In genomic region chr12:8832500-8832899, GRCh38 we compare ENCODE assay signal across 29 cellular contexts. TPM values are rescaled to one million over a fixed set of nuclear protein-coding genes. Genes with fewer than 3 reads are reported as not detected.
"Had no signal": no experiment of that assay in that cellular context is flagged by ENCODE, and none has a peak within 500 bp of the region (broad histone marks: within the 10 kb centered on the region; RNA-seq: fewer than 3 reads in every experiment).

No MANE protein-coding gene starts in this region.

- H3K4me1 Mint-ChIP-seq: stimulated activated effector memory CD8-positive, alpha-beta T cell treated with anti-CD3 and anti-CD28 coated beads, Interleukin-12 subunit alpha, Interleukin-12 subunit beta, amount 100 ng/mL, for 72 hours had no signal

- H3K4me1 ChIP-seq: colonic mucosa, lower lobe of right lung, sigmoid colon, stomach, thyroid gland, upper lobe of left lung had no signal

- H3K9me3 ChIP-seq: colonic mucosa, esophagus squamous epithelium, lower lobe of right lung, neutrophil, prostate gland, sigmoid colon, stomach, thyroid gland, upper lobe of left lung had no signal

- H3K4me3 ChIP-seq: colonic mucosa, esophagus squamous epithelium, lower lobe of right lung, prostate gland, sigmoid colon, stomach, thyroid gland, upper lobe of left lung had no signal

- DNase-seq: colonic mucosa; effector CD8-positive, alpha-beta T cell; erythroblast; esophagus squamous epithelium; foreskin melanocyte; glutamatergic neuron; hypothalamus; left ventricle myocardium superior; lower lobe of right lung; right cardiac atrium; sigmoid colon; stimulated activated CD4-positive, alpha-beta T cell treated with anti-CD3 and anti-CD28 coated beads, Interleukin-2, amount 100 ng/mL, for 24 hours; stimulated activated CD4-positive, alpha-beta T cell treated with anti-CD3 and anti-CD28 coated beads, Interleukin-4, amount 100 ng/mL, for 24 hours; stimulated activated naive CD4-positive, alpha-beta T cell treated with Interleukin-2 at 50 U/mL for 16 hours; stomach; thyroid gland; upper lobe of left lung had no signal

- H3K27ac Mint-ChIP-seq: dendritic cell treated with granulocyte-macrophage colony-stimulating factor and Interleukin-4, amounts not matched to agents 40 ng/mL and 50 ng/mL, for 4 days; natural killer cell treated with Interleukin-12 subunit alpha and Interleukin-12 subunit beta and Interleukin-15 and Interleukin-18, amount 100 ng/mL, for 72 hours; stimulated activated effector memory CD8-positive, alpha-beta T cell treated with anti-CD3 and anti-CD28 coated beads, Interleukin-12 subunit alpha, Interleukin-12 subunit beta, amount 100 ng/mL, for 72 hours had no signal

- H3K4me3 Mint-ChIP-seq: dendritic cell treated with granulocyte-macrophage colony-stimulating factor and Interleukin-4, amounts not matched to agents 40 ng/mL and 50 ng/mL, for 4 days; natural killer cell treated with Interleukin-12 subunit alpha and Interleukin-12 subunit beta and Interleukin-15 and Interleukin-18, amount 100 ng/mL, for 72 hours; neural crest cell; stimulated activated effector memory CD8-positive, alpha-beta T cell treated with anti-CD3 and anti-CD28 coated beads, Interleukin-12 subunit alpha, Interleukin-12 subunit beta, amount 100 ng/mL, for 72 hours had no signal

- H3K27me3 ChIP-seq: colonic mucosa, esophagus squamous epithelium, neutrophil, sigmoid colon, stomach, thyroid gland, upper lobe of left lung had no signal

- H3K36me3 Mint-ChIP-seq: natural killer cell treated with Interleukin-12 subunit alpha and Interleukin-12 subunit beta and Interleukin-15 and Interleukin-18, amount 100 ng/mL, for 72 hours; stimulated activated effector memory CD8-positive, alpha-beta T cell treated with anti-CD3 and anti-CD28 coated beads, Interleukin-12 subunit alpha, Interleukin-12 subunit beta, amount 100 ng/mL, for 72 hours had no signal

- H3K36me3 ChIP-seq: colonic mucosa, lower lobe of right lung, neutrophil, prostate gland, sigmoid colon, stomach, thyroid gland, upper lobe of left lung had no signal

- H3K27ac ChIP-seq: colonic mucosa, esophagus squamous epithelium, lower lobe of right lung, neutrophil, prostate gland, sigmoid colon, stomach, thyroid gland, upper lobe of left lung had no signal

- H3K9me3 Mint-ChIP-seq: dendritic cell treated with granulocyte-macrophage colony-stimulating factor and Interleukin-4, amounts not matched to agents 40 ng/mL and 50 ng/mL, for 4 days; natural killer cell treated with Interleukin-12 subunit alpha and Interleukin-12 subunit beta and Interleukin-15 and Interleukin-18, amount 100 ng/mL, for 72 hours; neural crest cell; stimulated activated effector memory CD8-positive, alpha-beta T cell treated with anti-CD3 and anti-CD28 coated beads, Interleukin-12 subunit alpha, Interleukin-12 subunit beta, amount 100 ng/mL, for 72 hours had no signal

RNA-seq across cellular contexts. Expression of gene A2ML1, which starts 10.1 kb away (rescaled TPM):
- total RNA-seq: chondrocyte; colonic mucosa; left ventricle myocardium superior; lower lobe of right lung; mononuclear cell; natural killer cell treated with Interleukin-12 subunit alpha and Interleukin-12 subunit beta and Interleukin-15 and Interleukin-18, amount 100 ng/mL, for 72 hours; neural crest cell; osteocyte; renal cortical epithelial cell; sigmoid colon; skeletal muscle tissue; subcutaneous adipose tissue had no signal
